ENCODE assay signal across 8 cellular contexts in genomic region chr18:77207540-77207939, GRCh38. TPM values are rescaled to one million over a fixed set of nuclear protein-coding genes. Genes with fewer than 3 reads are reported as not detected.
DNase-seq lines count a peak whose midpoint lies in the region; ATAC-seq and TF ChIP-seq lines count a peak whose summit lies in the region.

No MANE protein-coding gene starts in this region.

- DNase-seq in H7: peak; percentile 75
- DNase-seq in NCI-H146 (lab: John Stamatoyannopoulos, UW): peak; percentile 45
- peak; percentile 47 for DNase-seq in activated CD4-positive, alpha-beta T cell treated with anti-CD3 and anti-CD28 coated beads, Interleukin-2, amount 10 ng/mL, durations not matched to agents 7 days and 5 days
- peak; percentile 37 for DNase-seq in endothelial cell (ENCODE audit: low spot score)
- DNase-seq in mucosa of gallbladder (ENCODE audit: low spot score): peak; percentile 64
- DNase-seq in tibial artery: peak; percentile 66 to 80

- peaks cover 53% of the 10 kb centered on the region for H3K4me1 Mint-ChIP-seq in activated CD4-positive, alpha-beta T cell treated with anti-CD3 and anti-CD28 coated beads, Interleukin-2, amount 10 ng/mL, durations not matched to agents 7 days and 5 days
- H3K4me1 Mint-ChIP-seq in endothelial cell (ENCODE audit: unreplicated experiment): peaks cover 7% of the 10 kb centered on the region

- H3K36me3 Mint-ChIP-seq in activated CD4-positive, alpha-beta T cell treated with anti-CD3 and anti-CD28 coated beads, Interleukin-2, amount 10 ng/mL, durations not matched to agents 7 days and 5 days (ENCODE audit: low read depth): peaks cover 3% of the 10 kb centered on the region
- H3K36me3 Mint-ChIP-seq in endothelial cell (ENCODE audit: low read depth, unreplicated experiment): no peaks in the 10 kb centered on the region

- H3K4me3 ChIP-seq in DOHH2 (ENCODE audit: low read length): no peak overlapping the region
- H3K4me3 ChIP-seq in H7 (ENCODE audit: insufficient read depth, low read depth, low read length): no peak overlapping the region
- no peak overlapping the region for H3K4me3 ChIP-seq in tibial artery

- no peaks in the 10 kb centered on the region for H3K36me3 ChIP-seq in DOHH2 (ENCODE audit: control insufficient read depth, low read length)
- H3K36me3 ChIP-seq in H7 (replicated peaks; ENCODE audit: control insufficient read depth, insufficient read depth, low read length): no peaks in the 10 kb centered on the region
- no peaks in the 10 kb centered on the region for H3K36me3 ChIP-seq in tibial artery

- no peak overlapping the region for H3K4me2 ChIP-seq in DOHH2 (ENCODE audit: low read length)

- intact Hi-C loops in tibial artery (cut with DNase I; ENCODE audit: low total_unique reads): loop anchor here (5.0 kb wide), 1 partner anchor 205 kb away; no protein-coding TSS in a partner anchor

- no peaks in the 10 kb centered on the region for H3K79me2 ChIP-seq in DOHH2 (ENCODE audit: control insufficient read depth, low read length)

- POLR2A ChIA-PET in activated CD4-positive, alpha-beta T cell treated with anti-CD3 and anti-CD28 coated beads, Interleukin-2, amount 10 ng/mL, durations not matched to agents 7 days and 5 days (lab: Charles Lee): no interaction called here

- no peaks in the 10 kb centered on the region for H3K9me3 ChIP-seq in DOHH2 (ENCODE audit: control insufficient read depth, insufficient read depth, low read length)
- no peaks in the 10 kb centered on the region for H3K9me3 ChIP-seq in tibial artery

- no peaks in the 10 kb centered on the region for H3K27me3 Mint-ChIP-seq in activated CD4-positive, alpha-beta T cell treated with anti-CD3 and anti-CD28 coated beads, Interleukin-2, amount 10 ng/mL, durations not matched to agents 7 days and 5 days
- no peaks in the 10 kb centered on the region for H3K27me3 Mint-ChIP-seq in endothelial cell (ENCODE audit: unreplicated experiment)

- no peak for ATAC-seq in HG03439 (IDR thresholded peaks at IDR 0.05; ENCODE audit: unreplicated experiment)

- CTCF ChIA-PET in activated CD4-positive, alpha-beta T cell treated with anti-CD3 and anti-CD28 coated beads, Interleukin-2, amount 10 ng/mL, durations not matched to agents 7 days and 5 days (lab: Charles Lee): interaction anchor here (1.0 to 1.4 kb wide), 4 partner anchors 10 to 152 kb away, joined by 3 to 4 read pairs (median 3); no protein-coding TSS in a partner anchor

- no peaks in the 10 kb centered on the region for H3K9me3 Mint-ChIP-seq in activated CD4-positive, alpha-beta T cell treated with anti-CD3 and anti-CD28 coated beads, Interleukin-2, amount 10 ng/mL, durations not matched to agents 7 days and 5 days
- no peaks in the 10 kb centered on the region for H3K9me3 Mint-ChIP-seq in endothelial cell (ENCODE audit: unreplicated experiment)

- no peaks in the 10 kb centered on the region for H3K9me2 ChIP-seq in DOHH2 (replicated peaks; ENCODE audit: control insufficient read depth, low read length)

- no peaks in the 10 kb centered on the region for H3F3A ChIP-seq in DOHH2 (ENCODE audit: control insufficient read depth, insufficient read depth)

- peaks cover 9% of the 10 kb centered on the region; the same call in 1 of the 2 replicates for H3K27me3 ChIP-seq in DOHH2 (ENCODE audit: control insufficient read depth, low read length)
- no peaks in the 10 kb centered on the region for H3K27me3 ChIP-seq in H7 (ENCODE audit: control insufficient read depth, insufficient read depth, low read length)
- H3K27me3 ChIP-seq in tibial artery: no peaks in the 10 kb centered on the region

- no peak overlapping the region for H3K4me3 Mint-ChIP-seq in activated CD4-positive, alpha-beta T cell treated with anti-CD3 and anti-CD28 coated beads, Interleukin-2, amount 10 ng/mL, durations not matched to agents 7 days and 5 days
- H3K4me3 Mint-ChIP-seq in endothelial cell (ENCODE audit: unreplicated experiment): no peak overlapping the region

- no peak overlapping the region for H3K27ac ChIP-seq in DOHH2 (ENCODE audit: low read depth, low read length)
- H3K27ac ChIP-seq in tibial artery: peak overlapping the region; percentile 71 to 81

- peak; percentile 58 for TF ChIP-seq CTCF in DOHH2 (IDR thresholded peaks at IDR 0.05; ENCODE audit: low read depth, low read length, poor library complexity, severe bottlenecking)
- TF ChIP-seq CTCF in endothelial cell (IDR thresholded peaks at IDR 0.05; ENCODE audit: unreplicated experiment): peak; percentile 50
- TF ChIP-seq CTCF in tibial artery (IDR thresholded peaks at IDR 0.05): peak; percentile 40 to 52

- H3K4me1 ChIP-seq in DOHH2 (ENCODE audit: control insufficient read depth, low read length): peaks cover 11% of the 10 kb centered on the region
- peaks cover 4 to 45% (median 18%) of the 10 kb centered on the region in 4 donors for H3K4me1 ChIP-seq in tibial artery

- H4K20me1 ChIP-seq in DOHH2 (ENCODE audit: control insufficient read depth, insufficient read depth, low read depth, low read length): no peaks in the 10 kb centered on the region

- H3K27ac Mint-ChIP-seq in activated CD4-positive, alpha-beta T cell treated with anti-CD3 and anti-CD28 coated beads, Interleukin-2, amount 10 ng/mL, durations not matched to agents 7 days and 5 days: peak overlapping the region; percentile 76
- H3K27ac Mint-ChIP-seq in endothelial cell (ENCODE audit: unreplicated experiment): no peak overlapping the region

RNA-seq across cellular contexts. Expression of gene GALR1, which starts 42.1 kb away (rescaled TPM):
- 0.15 and 0.17 TPM in 2 replicates for total RNA-seq in H7 (2014; rRNA removed; shearing (Covaris generic))
- not detected for total RNA-seq in activated CD4-positive, alpha-beta T cell treated with anti-CD3 and anti-CD28 coated beads, Interleukin-2, amount 10 ng/mL, durations not matched to agents 7 days and 5 days
- not detected for total RNA-seq in endothelial cell (ENCODE audit: unreplicated experiment)
- 0.09 TPM for total RNA-seq in mucosa of gallbladder
